In genomic region chr1:55215194-55216021, GRCh38 we compare ENCODE assay signal across 1 cellular context.
A peak's percentile ranks its signal among the peaks of the same experiment; 100 is the strongest.
TF ChIP-seq lines count a peak whose summit lies in the region.

USP24 (minus strand) TSS chr1:55215364; CDS start chr1:55215113, 251 bp downstream.

TF ChIP-seq in HepG2, 621 proteins besides CTCF, POLR2A, EP300 and RAD21 (continued from another document and continues in another):
- TF ChIP-seq KIAA2018 (CRISPR knock-in tag; IDR thresholded peaks at IDR 0.05; ENCODE audit: borderline replicate concordance) (no peak), HNF1B (CRISPR knock-in tag; IDR thresholded peaks at IDR 0.05) (peak; percentile 1; the same call in 1 of the 2 replicates), KLF13 (CRISPR knock-in tag; IDR thresholded peaks at IDR 0.05) (no peak), ZNF333 (CRISPR knock-in tag; IDR thresholded peaks at IDR 0.05; ENCODE audit: borderline replicate concordance) (no peak), HOXA7 (CRISPR knock-in tag; IDR thresholded peaks at IDR 0.05) (no peak), HMGXB4 (CRISPR knock-in tag; IDR thresholded peaks at IDR 0.05; ENCODE audit: borderline replicate concordance in 1 of 2, low read depth in 1 of 2) (peak; percentile 67 to 85; a peak in 3 of 4 replicates), RFXAP (CRISPR knock-in tag; IDR thresholded peaks at IDR 0.05; ENCODE audit: borderline replicate concordance) (no peak), ZNF839 (CRISPR knock-in tag; IDR thresholded peaks at IDR 0.05; ENCODE audit: borderline replicate concordance) (no peak), HMGXB3 (CRISPR knock-in tag; IDR thresholded peaks at IDR 0.05; ENCODE audit: borderline replicate concordance) (0 out of 2 replicates have a peak, but pooled peaks have one; percentile 34), EZH2 (conservative IDR thresholded peaks at IDR 0.05; ENCODE audit: low read depth, low read length) (no peak), NRL (CRISPR knock-in tag; IDR thresholded peaks at IDR 0.05; ENCODE audit: borderline replicate concordance) (peak; percentile 77), STAT6 (CRISPR knock-in tag; IDR thresholded peaks at IDR 0.05; ENCODE audit: borderline replicate concordance) (no peak), ZNF747 (CRISPR knock-in tag; IDR thresholded peaks at IDR 0.05; ENCODE audit: borderline replicate concordance) (0 out of 2 replicates have a peak, but pooled peaks have one; percentile 37), SKI (IDR thresholded peaks at IDR 0.05; ENCODE audit: partially characterized antibody) (no peak), THYN1 (CRISPR knock-in tag; IDR thresholded peaks at IDR 0.05; ENCODE audit: borderline replicate concordance, low read depth) (no peak), ZBTB21 (CRISPR knock-in tag; IDR thresholded peaks at IDR 0.05) (no peak), NCOR1 (IDR thresholded peaks at IDR 0.05; ENCODE audit: borderline replicate concordance, low read length) (no peak), CENPBD1 (CRISPR knock-in tag; IDR thresholded peaks at IDR 0.05; ENCODE audit: borderline replicate concordance, low read depth) (no peak), ZBTB43 (CRISPR knock-in tag; conservative IDR thresholded peaks at IDR 0.05) (peak; percentile 10; the same call in 1 of the 2 replicates), ZMAT3 (CRISPR knock-in tag; conservative IDR thresholded peaks at IDR 0.05) (peak; percentile 52; the same call in 1 of the 2 replicates), EHMT2 (IDR thresholded peaks at IDR 0.05; ENCODE audit: borderline replicate concordance, low read depth, low read length) (no peak), ZNF350 (CRISPR knock-in tag; IDR thresholded peaks at IDR 0.05; ENCODE audit: borderline replicate concordance, low read depth) (peak; percentile 75; the same call in 1 of the 2 replicates), GMEB1 (CRISPR knock-in tag; IDR thresholded peaks at IDR 0.05; ENCODE audit: borderline replicate concordance) (peak; percentile 51; the same call in 1 of the 2 replicates), ZNF18 (CRISPR knock-in tag; IDR thresholded peaks at IDR 0.05; ENCODE audit: insufficient replicate concordance) (peak; percentile 23), MXD4 (CRISPR knock-in tag; IDR thresholded peaks at IDR 0.05) (peak; percentile 66), CCAR2 (optimal IDR thresholded peaks at IDR 0.05; ENCODE audit: low read depth, low read length) (no peak), ZNF138 (CRISPR knock-in tag; IDR thresholded peaks at IDR 0.05; ENCODE audit: low read depth) (no peak), HNRNPUL1 (IDR thresholded peaks at IDR 0.05; ENCODE audit: low read depth, low read length) (no peak), TBL1XR1 (IDR thresholded peaks at IDR 0.05; ENCODE audit: borderline replicate concordance, low read length, partially characterized antibody) (no peak)
